8 cellular contexts compared by ENCODE assay signal in the genomic region with DNA sequence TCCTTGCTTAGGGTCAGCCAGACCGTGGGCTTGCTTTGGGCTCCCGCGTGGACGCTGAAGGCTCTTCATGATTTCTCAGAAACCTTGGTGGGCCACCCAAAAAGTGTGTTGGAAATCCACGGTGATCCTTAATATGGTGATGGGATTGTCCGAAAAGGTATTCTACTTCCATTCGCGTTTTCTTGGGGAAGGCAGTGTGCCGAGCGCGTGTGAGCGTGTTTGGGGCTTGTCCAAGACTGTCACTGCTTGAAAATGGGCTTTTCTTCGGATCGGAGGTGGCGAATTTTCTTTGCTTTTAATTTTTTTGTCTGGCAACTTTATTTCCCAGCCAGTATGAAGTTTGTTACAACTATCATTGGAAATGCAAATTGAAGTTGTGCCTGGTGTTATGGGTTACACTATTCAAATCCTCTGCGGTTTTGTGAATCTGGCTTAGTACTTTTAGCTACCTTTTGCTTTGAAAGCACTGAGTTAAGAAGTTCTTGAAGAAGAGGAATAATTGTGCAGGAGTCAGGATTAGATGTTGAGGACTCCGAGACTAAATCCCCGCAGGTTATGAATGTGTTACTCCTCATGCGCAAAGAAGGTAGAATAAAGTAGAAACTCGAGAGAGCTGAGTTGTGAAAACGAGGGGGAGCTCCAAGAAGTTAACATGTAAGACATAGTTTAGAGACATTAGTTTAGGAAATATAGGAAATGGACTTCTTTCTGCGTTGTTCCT. TPM values are rescaled to one million over a fixed set of nuclear protein-coding genes. Genes with fewer than 3 reads are reported as not detected.
DNase-seq lines count a peak whose midpoint lies in the region; ATAC-seq lines count a peak whose summit lies in the region.

No MANE protein-coding gene starts in this region.

- H3K4me3 Mint-ChIP-seq in T-helper 1 cell treated with Interleukin-12 subunit alpha and Interleukin-12 subunit beta and Interleukin-4 antibody, amounts not matched to agents 30 μg/mL and 1 μg/mL, for 36 hours: peak overlapping the region; percentile 88
- peak overlapping the region; percentile 94 for H3K4me3 Mint-ChIP-seq in activated T-helper 17 cell treated with anti-CD3 and anti-CD28 coated beads, Interleukin-2, amount 50 U/mL, for 72 hours
- H3K4me3 Mint-ChIP-seq in stimulated activated memory B cell treated with anti-CD40 and anti-IgM and Interleukin-4, amounts not matched to agents 10 μg/mL and 1 μg/mL and 100 μg/mL, for 72 hours: peak overlapping the region; percentile 79

- no peaks in the 10 kb centered on the region for H3K9me3 Mint-ChIP-seq in T-helper 1 cell treated with Interleukin-12 subunit alpha and Interleukin-12 subunit beta and Interleukin-4 antibody, amounts not matched to agents 30 μg/mL and 1 μg/mL, for 36 hours
- no peaks in the 10 kb centered on the region for H3K9me3 Mint-ChIP-seq in activated T-helper 17 cell treated with anti-CD3 and anti-CD28 coated beads, Interleukin-2, amount 50 U/mL, for 72 hours
- H3K9me3 Mint-ChIP-seq in stimulated activated memory B cell treated with anti-CD40 and anti-IgM and Interleukin-4, amounts not matched to agents 10 μg/mL and 1 μg/mL and 100 μg/mL, for 72 hours: no peaks in the 10 kb centered on the region

- peaks cover 41% of the 10 kb centered on the region for H3K4me1 Mint-ChIP-seq in T-helper 1 cell treated with Interleukin-12 subunit alpha and Interleukin-12 subunit beta and Interleukin-4 antibody, amounts not matched to agents 30 μg/mL and 1 μg/mL, for 36 hours (ENCODE audit: low read depth)
- H3K4me1 Mint-ChIP-seq in activated T-helper 17 cell treated with anti-CD3 and anti-CD28 coated beads, Interleukin-2, amount 50 U/mL, for 72 hours: peaks cover 13% of the 10 kb centered on the region
- peaks cover 31% of the 10 kb centered on the region for H3K4me1 Mint-ChIP-seq in stimulated activated memory B cell treated with anti-CD40 and anti-IgM and Interleukin-4, amounts not matched to agents 10 μg/mL and 1 μg/mL and 100 μg/mL, for 72 hours

- H3K27ac Mint-ChIP-seq in T-helper 1 cell treated with Interleukin-12 subunit alpha and Interleukin-12 subunit beta and Interleukin-4 antibody, amounts not matched to agents 30 μg/mL and 1 μg/mL, for 36 hours: peak overlapping the region; percentile 89
- H3K27ac Mint-ChIP-seq in activated T-helper 17 cell treated with anti-CD3 and anti-CD28 coated beads, Interleukin-2, amount 50 U/mL, for 72 hours: peak overlapping the region; percentile 92
- H3K27ac Mint-ChIP-seq in stimulated activated memory B cell treated with anti-CD40 and anti-IgM and Interleukin-4, amounts not matched to agents 10 μg/mL and 1 μg/mL and 100 μg/mL, for 72 hours: peak overlapping the region; percentile 59

- no peak for ATAC-seq in activated T-helper 17 cell treated with anti-CD3 and anti-CD28 coated beads, Interleukin-2, amount 50 U/mL, for 72 hours (replicated peaks)
- ATAC-seq in stimulated activated memory B cell treated with anti-CD40 and anti-IgM and Interleukin-4, amounts not matched to agents 10 μg/mL and 1 μg/mL and 100 μg/mL, for 72 hours: no peak
- no peak for ATAC-seq in GM21367 (IDR thresholded peaks at IDR 0.05; ENCODE audit: unreplicated experiment)

- H3K36me3 Mint-ChIP-seq in T-helper 1 cell treated with Interleukin-12 subunit alpha and Interleukin-12 subunit beta and Interleukin-4 antibody, amounts not matched to agents 30 μg/mL and 1 μg/mL, for 36 hours (ENCODE audit: low read depth): peaks cover 36% of the 10 kb centered on the region
- H3K36me3 Mint-ChIP-seq in activated T-helper 17 cell treated with anti-CD3 and anti-CD28 coated beads, Interleukin-2, amount 50 U/mL, for 72 hours (ENCODE audit: low read depth): peaks cover 81% of the 10 kb centered on the region
- H3K36me3 Mint-ChIP-seq in stimulated activated memory B cell treated with anti-CD40 and anti-IgM and Interleukin-4, amounts not matched to agents 10 μg/mL and 1 μg/mL and 100 μg/mL, for 72 hours: no peaks in the 10 kb centered on the region

- peaks cover 5% of the 10 kb centered on the region for H3K27me3 Mint-ChIP-seq in T-helper 1 cell treated with Interleukin-12 subunit alpha and Interleukin-12 subunit beta and Interleukin-4 antibody, amounts not matched to agents 30 μg/mL and 1 μg/mL, for 36 hours (ENCODE audit: low read depth)
- H3K27me3 Mint-ChIP-seq in activated T-helper 17 cell treated with anti-CD3 and anti-CD28 coated beads, Interleukin-2, amount 50 U/mL, for 72 hours: peaks cover 6% of the 10 kb centered on the region
- peaks cover 37% of the 10 kb centered on the region for H3K27me3 Mint-ChIP-seq in stimulated activated memory B cell treated with anti-CD40 and anti-IgM and Interleukin-4, amounts not matched to agents 10 μg/mL and 1 μg/mL and 100 μg/mL, for 72 hours

- no peak for DNase-seq in T-helper 1 cell
- DNase-seq in inferior parietal cortex (ENCODE audit: extremely low spot score): peak; percentile 45
- no peak for DNase-seq in iPS-NIHi7 (ENCODE audit: extremely low spot score)
- no peak for DNase-seq in hippocampal formation (lab: John Stamatoyannopoulos, UW)

RNA-seq across cellular contexts. Expression of gene SPRY1, which starts 3.2 kb away (rescaled TPM):
- 10 to 100 TPM in 1 of 2 donors, 1 to 10 TPM in 1; 9.8 to 76.0 TPM for total RNA-seq in activated T-helper 17 cell treated with anti-CD3 and anti-CD28 coated beads, Interleukin-2, amount 50 U/mL, for 72 hours
